In genomic region chr6:53124131-53124800, GRCh38 we compare ENCODE assay signal across 2 cellular contexts.
TF ChIP-seq lines count a peak whose summit lies in the region.

No MANE protein-coding gene starts in this region.

TF ChIP-seq in GM23338, 12 proteins besides CTCF, POLR2A, EP300 and RAD21:
- no peak for TF ChIP-seq JUNB (IDR thresholded peaks at IDR 0.05; ENCODE audit: unreplicated experiment)
- TF ChIP-seq, protein P1, sequence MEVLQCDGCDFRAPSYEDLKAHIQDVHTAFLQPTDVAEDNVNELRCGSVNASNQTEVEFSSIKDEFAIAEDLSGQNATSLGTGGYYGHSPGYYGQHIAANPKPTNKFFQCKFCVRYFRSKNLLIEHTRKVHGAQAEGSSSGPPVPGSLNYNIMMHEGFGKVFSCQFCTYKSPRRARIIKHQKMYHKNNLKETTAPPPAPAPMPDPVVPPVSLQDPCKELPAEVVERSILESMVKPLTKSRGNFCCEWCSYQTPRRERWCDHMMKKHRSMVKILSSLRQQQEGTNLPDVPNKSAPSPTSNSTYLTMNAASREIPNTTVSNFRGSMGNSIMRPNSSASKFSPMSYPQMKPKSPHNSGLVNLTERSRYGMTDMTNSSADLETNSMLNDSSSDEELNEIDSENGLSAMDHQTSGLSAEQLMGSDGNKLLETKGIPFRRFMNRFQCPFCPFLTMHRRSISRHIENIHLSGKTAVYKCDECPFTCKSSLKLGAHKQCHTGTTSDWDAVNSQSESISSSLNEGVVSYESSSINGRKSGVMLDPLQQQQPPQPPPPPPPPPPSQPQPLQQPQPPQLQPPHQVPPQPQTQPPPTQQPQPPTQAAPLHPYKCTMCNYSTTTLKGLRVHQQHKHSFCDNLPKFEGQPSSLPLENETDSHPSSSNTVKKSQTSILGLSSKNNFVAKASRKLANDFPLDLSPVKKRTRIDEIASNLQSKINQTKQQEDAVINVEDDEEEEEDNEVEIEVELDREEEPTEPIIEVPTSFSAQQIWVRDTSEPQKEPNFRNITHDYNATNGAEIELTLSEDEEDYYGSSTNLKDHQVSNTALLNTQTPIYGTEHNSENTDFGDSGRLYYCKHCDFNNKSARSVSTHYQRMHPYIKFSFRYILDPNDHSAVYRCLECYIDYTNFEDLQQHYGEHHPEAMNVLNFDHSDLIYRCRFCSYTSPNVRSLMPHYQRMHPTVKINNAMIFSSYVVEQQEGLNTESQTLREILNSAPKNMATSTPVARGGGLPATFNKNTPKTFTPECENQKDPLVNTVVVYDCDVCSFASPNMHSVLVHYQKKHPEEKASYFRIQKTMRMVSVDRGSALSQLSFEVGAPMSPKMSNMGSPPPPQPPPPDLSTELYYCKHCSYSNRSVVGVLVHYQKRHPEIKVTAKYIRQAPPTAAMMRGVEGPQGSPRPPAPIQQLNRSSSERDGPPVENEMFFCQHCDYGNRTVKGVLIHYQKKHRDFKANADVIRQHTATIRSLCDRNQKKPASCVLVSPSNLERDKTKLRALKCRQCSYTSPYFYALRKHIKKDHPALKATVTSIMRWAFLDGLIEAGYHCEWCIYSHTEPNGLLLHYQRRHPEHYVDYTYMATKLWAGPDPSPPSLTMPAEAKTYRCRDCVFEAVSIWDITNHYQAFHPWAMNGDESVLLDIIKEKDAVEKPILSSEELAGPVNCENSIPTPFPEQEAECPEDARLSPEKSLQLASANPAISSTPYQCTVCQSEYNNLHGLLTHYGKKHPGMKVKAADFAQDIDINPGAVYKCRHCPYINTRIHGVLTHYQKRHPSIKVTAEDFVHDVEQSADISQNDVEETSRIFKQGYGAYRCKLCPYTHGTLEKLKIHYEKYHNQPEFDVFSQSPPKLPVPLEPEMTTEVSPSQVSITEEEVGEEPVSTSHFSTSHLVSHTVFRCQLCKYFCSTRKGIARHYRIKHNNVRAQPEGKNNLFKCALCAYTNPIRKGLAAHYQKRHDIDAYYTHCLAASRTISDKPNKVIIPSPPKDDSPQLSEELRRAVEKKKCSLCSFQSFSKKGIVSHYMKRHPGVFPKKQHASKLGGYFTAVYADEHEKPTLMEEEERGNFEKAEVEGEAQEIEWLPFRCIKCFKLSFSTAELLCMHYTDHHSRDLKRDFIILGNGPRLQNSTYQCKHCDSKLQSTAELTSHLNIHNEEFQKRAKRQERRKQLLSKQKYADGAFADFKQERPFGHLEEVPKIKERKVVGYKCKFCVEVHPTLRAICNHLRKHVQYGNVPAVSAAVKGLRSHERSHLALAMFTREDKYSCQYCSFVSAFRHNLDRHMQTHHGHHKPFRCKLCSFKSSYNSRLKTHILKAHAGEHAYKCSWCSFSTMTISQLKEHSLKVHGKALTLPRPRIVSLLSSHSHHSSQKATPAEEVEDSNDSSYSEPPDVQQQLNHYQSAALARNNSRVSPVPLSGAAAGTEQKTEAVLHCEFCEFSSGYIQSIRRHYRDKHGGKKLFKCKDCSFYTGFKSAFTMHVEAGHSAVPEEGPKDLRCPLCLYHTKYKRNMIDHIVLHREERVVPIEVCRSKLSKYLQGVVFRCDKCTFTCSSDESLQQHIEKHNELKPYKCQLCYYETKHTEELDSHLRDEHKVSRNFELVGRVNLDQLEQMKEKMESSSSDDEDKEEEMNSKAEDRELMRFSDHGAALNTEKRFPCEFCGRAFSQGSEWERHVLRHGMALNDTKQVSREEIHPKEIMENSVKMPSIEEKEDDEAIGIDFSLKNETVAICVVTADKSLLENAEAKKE (CRISPR knock-in tag; IDR thresholded peaks at IDR 0.05): no peak
- TF ChIP-seq ZNF114 (CRISPR knock-in tag; IDR thresholded peaks at IDR 0.05): no peak
- TF ChIP-seq EZH2phosphoT487 (IDR thresholded peaks at IDR 0.05; ENCODE audit: unreplicated experiment): no peak
- TF ChIP-seq ZNF331 (CRISPR knock-in tag; IDR thresholded peaks at IDR 0.05; ENCODE audit: low read depth): no peak
- TF ChIP-seq, protein P2, sequence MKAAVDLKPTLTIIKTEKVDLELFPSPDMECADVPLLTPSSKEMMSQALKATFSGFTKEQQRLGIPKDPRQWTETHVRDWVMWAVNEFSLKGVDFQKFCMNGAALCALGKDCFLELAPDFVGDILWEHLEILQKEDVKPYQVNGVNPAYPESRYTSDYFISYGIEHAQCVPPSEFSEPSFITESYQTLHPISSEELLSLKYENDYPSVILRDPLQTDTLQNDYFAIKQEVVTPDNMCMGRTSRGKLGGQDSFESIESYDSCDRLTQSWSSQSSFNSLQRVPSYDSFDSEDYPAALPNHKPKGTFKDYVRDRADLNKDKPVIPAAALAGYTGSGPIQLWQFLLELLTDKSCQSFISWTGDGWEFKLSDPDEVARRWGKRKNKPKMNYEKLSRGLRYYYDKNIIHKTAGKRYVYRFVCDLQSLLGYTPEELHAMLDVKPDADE (IDR thresholded peaks at IDR 0.05): no peak
- TF ChIP-seq REST (IDR thresholded peaks at IDR 0.05; ENCODE audit: unreplicated experiment): no peak
- no peak for TF ChIP-seq CREB1 (CRISPR knock-in tag; IDR thresholded peaks at IDR 0.05; ENCODE audit: low read depth)
- no peak for TF ChIP-seq POLR2AphosphoS5 (IDR thresholded peaks at IDR 0.05; ENCODE audit: low read depth)
- TF ChIP-seq NANOG (IDR thresholded peaks at IDR 0.05; ENCODE audit: borderline replicate concordance): no peak
- TF ChIP-seq STAT1 (IDR thresholded peaks at IDR 0.05; ENCODE audit: unreplicated experiment): no peak
- TF ChIP-seq EZH2 (IDR thresholded peaks at IDR 0.05; ENCODE audit: low read depth, unreplicated experiment): no peak

TF ChIP-seq in H1, 55 proteins besides CTCF, POLR2A, EP300 and RAD21:
- TF ChIP-seq FOSL1 (IDR thresholded peaks at IDR 0.05; ENCODE audit: insufficient read depth, low read depth, low read length) (no peak), TCF12 (IDR thresholded peaks at IDR 0.05; ENCODE audit: low read depth, low read length) (no peak), CHD2 (IDR thresholded peaks at IDR 0.05; ENCODE audit: low read length) (no peak), CREB1 (IDR thresholded peaks at IDR 0.05) (no peak), ZNF274 (IDR thresholded peaks at IDR 0.05; ENCODE audit: borderline replicate concordance, extremely low read depth, low read length) (no peak), SIX5 (IDR thresholded peaks at IDR 0.05; ENCODE audit: low read depth, low read length) (no peak), TEAD4 (IDR thresholded peaks at IDR 0.05; ENCODE audit: low read depth, low read length) (no peak), TAF1 (IDR thresholded peaks at IDR 0.05; ENCODE audit: low read depth, low read length) (no peak), RNF2 (IDR thresholded peaks at IDR 0.05; ENCODE audit: borderline replicate concordance, low read depth, low read length, missing control alignments, poor library complexity, severe bottlenecking) (no peak)
- TF ChIP-seq, protein P3, sequence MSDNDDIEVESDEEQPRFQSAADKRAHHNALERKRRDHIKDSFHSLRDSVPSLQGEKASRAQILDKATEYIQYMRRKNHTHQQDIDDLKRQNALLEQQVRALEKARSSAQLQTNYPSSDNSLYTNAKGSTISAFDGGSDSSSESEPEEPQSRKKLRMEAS (IDR thresholded peaks at IDR 0.05): no peak
